ENCODE assay signal across 1 cellular context in the genomic region with DNA sequence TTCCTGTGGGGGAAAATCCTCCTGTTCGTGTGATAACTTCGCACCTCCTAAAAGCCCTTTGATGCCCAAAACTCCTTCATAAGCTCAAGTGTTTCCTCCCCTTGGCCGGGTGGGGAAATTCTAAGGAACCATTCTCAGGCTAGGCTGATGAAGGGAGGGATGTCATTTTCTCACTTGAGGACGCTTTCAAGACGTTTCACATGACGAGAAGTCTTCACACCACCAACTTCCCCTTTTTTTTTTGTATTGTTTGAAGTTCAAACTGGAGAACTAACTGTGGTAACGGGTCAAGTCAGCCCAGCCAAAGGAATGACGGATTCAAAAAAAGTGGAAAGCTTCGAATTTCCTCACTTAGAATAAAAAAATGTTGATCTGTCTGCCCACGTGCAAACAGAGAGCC.
A peak's percentile ranks its signal among the peaks of the same experiment; 100 is the strongest.
TF ChIP-seq lines count a peak whose summit lies in the region.

No MANE protein-coding gene starts in this region.

TF ChIP-seq in GM12878, 131 proteins besides CTCF, POLR2A, EP300 and RAD21 (continued from another document):
- TF ChIP-seq, protein P1, sequence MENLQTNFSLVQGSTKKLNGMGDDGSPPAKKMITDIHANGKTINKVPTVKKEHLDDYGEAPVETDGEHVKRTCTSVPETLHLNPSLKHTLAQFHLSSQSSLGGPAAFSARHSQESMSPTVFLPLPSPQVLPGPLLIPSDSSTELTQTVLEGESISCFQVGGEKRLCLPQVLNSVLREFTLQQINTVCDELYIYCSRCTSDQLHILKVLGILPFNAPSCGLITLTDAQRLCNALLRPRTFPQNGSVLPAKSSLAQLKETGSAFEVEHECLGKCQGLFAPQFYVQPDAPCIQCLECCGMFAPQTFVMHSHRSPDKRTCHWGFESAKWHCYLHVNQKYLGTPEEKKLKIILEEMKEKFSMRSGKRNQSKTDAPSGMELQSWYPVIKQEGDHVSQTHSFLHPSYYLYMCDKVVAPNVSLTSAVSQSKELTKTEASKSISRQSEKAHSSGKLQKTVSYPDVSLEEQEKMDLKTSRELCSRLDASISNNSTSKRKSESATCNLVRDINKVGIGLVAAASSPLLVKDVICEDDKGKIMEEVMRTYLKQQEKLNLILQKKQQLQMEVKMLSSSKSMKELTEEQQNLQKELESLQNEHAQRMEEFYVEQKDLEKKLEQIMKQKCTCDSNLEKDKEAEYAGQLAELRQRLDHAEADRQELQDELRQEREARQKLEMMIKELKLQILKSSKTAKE (IDR thresholded peaks at IDR 0.05; ENCODE audit: low read depth, poor library complexity, severe bottlenecking) = peak; percentile 26
- TF ChIP-seq SRF (IDR thresholded peaks at IDR 0.05; ENCODE audit: low read depth in 2 of 2, low read length in 2 of 2) (no peak), RELA (IDR thresholded peaks at IDR 0.05; ENCODE audit: borderline replicate concordance, partially characterized antibody) (peak; percentile 31), POLR2AphosphoS2 (IDR thresholded peaks at IDR 0.05; ENCODE audit: low read depth, low read length) (no peak), PKNOX1 (IDR thresholded peaks at IDR 0.05) (peak; percentile 35; the same call in 1 of the 2 replicates), NRF1 (conservative IDR thresholded peaks at IDR 0.05; ENCODE audit: low read depth, low read length) (no peak), IKZF2 (IDR thresholded peaks at IDR 0.05) (peak; percentile 81 to 85; a peak in 3 of 4 replicates), KDM1A (IDR thresholded peaks at IDR 0.05; ENCODE audit: borderline replicate concordance) (no peak), MXI1 (IDR thresholded peaks at IDR 0.05; ENCODE audit: low read depth, low read length) (no peak), TARDBP (IDR thresholded peaks at IDR 0.05; ENCODE audit: borderline replicate concordance) (no peak), E2F8 (IDR thresholded peaks at IDR 0.05; ENCODE audit: low read depth, partially characterized antibody) (no peak), SUZ12 (IDR thresholded peaks at IDR 0.05; ENCODE audit: unreplicated experiment) (no peak), NFYA (IDR thresholded peaks at IDR 0.05; ENCODE audit: borderline replicate concordance, low read depth, low read length) (no peak), TAF1 (IDR thresholded peaks at IDR 0.05; ENCODE audit: borderline replicate concordance, low read depth, low read length) (no peak), SMC3 (IDR thresholded peaks at IDR 0.05; ENCODE audit: borderline replicate concordance, low read length) (no peak), MTA2 (IDR thresholded peaks at IDR 0.05; ENCODE audit: low read depth) (peak; percentile 57), PAX5 (IDR thresholded peaks at IDR 0.05; ENCODE audit: borderline replicate concordance, low read depth, low read length) (no peak), DPF2 (IDR thresholded peaks at IDR 0.05) (0 out of 2 replicates have a peak, but pooled peaks have one; percentile 34), RELB (IDR thresholded peaks at IDR 0.05; ENCODE audit: low read depth) (peak; percentile 85), MEF2B (IDR thresholded peaks at IDR 0.05; ENCODE audit: partially characterized antibody, poor library complexity, severe bottlenecking) (no peak), MLLT1 (IDR thresholded peaks at IDR 0.05) (no peak), SIX5 (IDR thresholded peaks at IDR 0.05; ENCODE audit: low read depth, low read length, severe bottlenecking) (no peak), CBX5 (IDR thresholded peaks at IDR 0.05; ENCODE audit: low read depth) (no peak), ASH2L (IDR thresholded peaks at IDR 0.05; ENCODE audit: borderline replicate concordance, low read depth) (no peak), EED (IDR thresholded peaks at IDR 0.05; ENCODE audit: low read depth) (no peak; the same call in 1 of the 2 replicates), PAX8 (IDR thresholded peaks at IDR 0.05) (no peak), TCF7 (IDR thresholded peaks at IDR 0.05; ENCODE audit: borderline replicate concordance) (peak; percentile 49; the same call in 1 of the 2 replicates), YBX1 (IDR thresholded peaks at IDR 0.05) (no peak), SIN3A (IDR thresholded peaks at IDR 0.05; ENCODE audit: low read depth, low read length) (no peak), CREM (IDR thresholded peaks at IDR 0.05; ENCODE audit: low read depth) (peak; percentile 61; the same call in 1 of the 2 replicates), ZBED1 (IDR thresholded peaks at IDR 0.05; ENCODE audit: borderline replicate concordance) (no peak), PML (IDR thresholded peaks at IDR 0.05; ENCODE audit: low read length) (no peak)
- TF ChIP-seq, protein P2, sequence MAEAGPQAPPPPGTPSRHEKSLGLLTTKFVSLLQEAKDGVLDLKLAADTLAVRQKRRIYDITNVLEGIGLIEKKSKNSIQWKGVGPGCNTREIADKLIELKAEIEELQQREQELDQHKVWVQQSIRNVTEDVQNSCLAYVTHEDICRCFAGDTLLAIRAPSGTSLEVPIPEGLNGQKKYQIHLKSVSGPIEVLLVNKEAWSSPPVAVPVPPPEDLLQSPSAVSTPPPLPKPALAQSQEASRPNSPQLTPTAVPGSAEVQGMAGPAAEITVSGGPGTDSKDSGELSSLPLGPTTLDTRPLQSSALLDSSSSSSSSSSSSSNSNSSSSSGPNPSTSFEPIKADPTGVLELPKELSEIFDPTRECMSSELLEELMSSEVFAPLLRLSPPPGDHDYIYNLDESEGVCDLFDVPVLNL (IDR thresholded peaks at IDR 0.05; ENCODE audit: low read depth, low read length) = no peak
